ENCODE assay signal across 18 cellular contexts in the genomic region with DNA sequence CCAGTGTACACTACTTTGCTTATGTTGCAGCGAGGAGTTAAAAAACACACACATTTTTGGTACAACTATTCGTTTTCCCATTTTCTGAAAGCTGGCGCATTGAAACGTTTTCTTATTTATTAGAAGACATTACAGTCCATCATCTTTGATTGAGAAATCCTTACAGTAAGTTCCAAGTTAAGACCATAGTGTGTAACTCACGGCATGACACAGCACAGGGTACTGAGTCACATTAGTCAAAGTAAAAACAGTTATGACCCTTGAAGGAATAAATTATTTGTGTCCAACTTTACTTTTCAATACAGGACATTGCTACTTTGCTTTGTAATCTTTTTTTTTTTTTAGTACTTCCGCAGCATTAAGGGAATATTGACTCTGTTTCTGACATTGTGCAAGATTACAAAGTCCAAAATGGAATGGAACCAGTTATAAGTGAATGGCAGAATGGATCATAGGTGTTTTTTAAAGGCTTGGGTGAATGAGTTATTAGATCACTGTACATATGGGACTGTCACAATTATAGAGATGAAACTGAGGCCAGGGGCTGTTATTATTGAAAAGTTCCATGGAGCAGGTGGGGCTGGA. TPM values are rescaled to one million over a fixed set of nuclear protein-coding genes. Genes with fewer than 3 reads are reported as not detected.
A peak's percentile ranks its signal among the peaks of the same experiment; 100 is the strongest.
DNase-seq lines count a peak whose midpoint lies in the region; ATAC-seq, FAIRE-seq and TF ChIP-seq lines count a peak whose summit lies in the region.
"Had no signal": no experiment of that assay in that cellular context is flagged by ENCODE, and none has a peak within 500 bp of the region (broad histone marks: within the 10 kb centered on the region; RNA-seq: fewer than 3 reads in every experiment).

No MANE protein-coding gene starts in this region.

- H3K36me3 ChIP-seq in colonic mucosa (no peaks in the 10 kb centered on the region), small intestine (ENCODE audit: control insufficient read depth in 2 of 2, insufficient read depth in 2 of 2, low read length in 2 of 2) (no peaks in the 10 kb centered on the region)

- ATAC-seq in activated T-cell treated with anti-CD3 and anti-CD28 coated beads, Interleukin-2, amount 50 U/mL, for 4 hours = no peak
- peak; percentile 78 for ATAC-seq in left colon

- FAIRE-seq in small intestine (lab: Jason Lieb, UNC) = no peak
- FAIRE-seq: GM18507 had no signal

- H3K4me3 Mint-ChIP-seq in activated T-cell treated with anti-CD3 and anti-CD28 coated beads, Interleukin-2, amount 50 U/mL, for 24 hours = no peak overlapping the region
- H3K4me3 Mint-ChIP-seq in activated T-cell treated with anti-CD3 and anti-CD28 coated beads, Interleukin-2, amount 50 U/mL, for 4 hours = no peak overlapping the region
- H3K4me3 Mint-ChIP-seq: H9 had no signal

- H3K9ac ChIP-seq in colonic mucosa (ENCODE audit: low read depth in 2 of 2, low read length in 2 of 2) = no peak overlapping the region

- H3K27me3 ChIP-seq in colonic mucosa (no peaks in the 10 kb centered on the region), small intestine (ENCODE audit: control insufficient read depth in 2 of 2, insufficient read depth in 2 of 2, low read length in 2 of 2) (no peaks in the 10 kb centered on the region)

- intact Hi-C loops in colonic mucosa (cut with DNase I) = no loop called here
- intact Hi-C loops in left colon (cut with DNase I, micrococcal nuclease) = no loop called here

- peak overlapping the region; percentile 26 for H3K27ac Mint-ChIP-seq in activated T-cell treated with anti-CD3 and anti-CD28 coated beads, Interleukin-2, amount 50 U/mL, for 24 hours
- H3K27ac Mint-ChIP-seq: H9 had no signal

- H3K27me3 Mint-ChIP-seq in activated T-cell treated with anti-CD3 and anti-CD28 coated beads, Interleukin-2, amount 50 U/mL, for 24 hours = peaks cover 3% of the 10 kb centered on the region
- H3K27me3 Mint-ChIP-seq in activated T-cell treated with anti-CD3 and anti-CD28 coated beads, Interleukin-2, amount 50 U/mL, for 4 hours (ENCODE audit: low read depth) = no peaks in the 10 kb centered on the region

- no peak overlapping the region for H3K4me3 ChIP-seq in colonic mucosa
- H3K4me3 ChIP-seq in small intestine (ENCODE audit: low read depth in 1 of 2, low read length in 2 of 2) = no peak overlapping the region

- 53 to 66% (median 58%) methylated on average over 6 of the region's 6 CpGs for WGBS in small intestine, 3 donors

- H3K4me1 ChIP-seq in colonic mucosa (peaks cover 4% of the 10 kb centered on the region), small intestine (ENCODE audit: control insufficient read depth in 2 of 2, insufficient read depth in 1 of 2, low read depth in 1 of 2, low read length in 1 of 2) (peaks cover 13 to 14% of the 10 kb centered on the region in 2 donors)

- no peak for DNase-seq in activated T-cell treated with anti-CD3 and anti-CD28 coated beads, Interleukin-2, amount 50 U/mL, for 24 hours
- DNase-seq in activated T-cell treated with anti-CD3 and anti-CD28 coated beads, Interleukin-2, amount 50 U/mL, for 4 hours = no peak
- DNase-seq in colonic mucosa = no peak
- DNase-seq in left colon = no peak
- peak; percentile 89 for DNase-seq in small intestine
- DNase-seq in nucleus accumbens (lab: John Stamatoyannopoulos, UW) = no peak
- DNase-seq in NCI-H524 treated with DMSO at 0.1 percent for 48 hours (lab: John Stamatoyannopoulos, UW) = no peak
- DNase-seq in SKM-1 treated with dmso at 0.1 percent for 144 hours (lab: John Stamatoyannopoulos, UW; ENCODE audit: unreplicated experiment) = no peak
- DNase-seq: DMS53, H9, NCI-H1417, NCI-H1930, NCI-H2171 treated with DMSO at 0.1 percent for 48 hours, NCI-H82, SHP77 had no signal

- H3K27ac ChIP-seq in colonic mucosa = peak overlapping the region; percentile 15
- H3K27ac ChIP-seq in small intestine (ENCODE audit: low read depth in 1 of 2, low read length in 1 of 2) = peak overlapping the region; percentile 20 to 24
- H3K27ac ChIP-seq: 22Rv1, C4-2B had no signal

- no peak for TF ChIP-seq CTCF in colonic mucosa (IDR thresholded peaks at IDR 0.05)

- no peaks in the 10 kb centered on the region for H3K9me3 Mint-ChIP-seq in activated T-cell treated with anti-CD3 and anti-CD28 coated beads, Interleukin-2, amount 50 U/mL, for 24 hours
- H3K9me3 Mint-ChIP-seq in activated T-cell treated with anti-CD3 and anti-CD28 coated beads, Interleukin-2, amount 50 U/mL, for 4 hours = no peaks in the 10 kb centered on the region
- H3K9me3 Mint-ChIP-seq: H9 had no signal

- H3K4me1 Mint-ChIP-seq in activated T-cell treated with anti-CD3 and anti-CD28 coated beads, Interleukin-2, amount 50 U/mL, for 24 hours (ENCODE audit: low read depth) = peaks cover 8% of the 10 kb centered on the region
- H3K4me1 Mint-ChIP-seq in activated T-cell treated with anti-CD3 and anti-CD28 coated beads, Interleukin-2, amount 50 U/mL, for 4 hours (ENCODE audit: low read depth) = peaks cover 3% of the 10 kb centered on the region

- no peaks in the 10 kb centered on the region for H3K36me3 Mint-ChIP-seq in activated T-cell treated with anti-CD3 and anti-CD28 coated beads, Interleukin-2, amount 50 U/mL, for 24 hours (ENCODE audit: low read depth)
- H3K36me3 Mint-ChIP-seq in activated T-cell treated with anti-CD3 and anti-CD28 coated beads, Interleukin-2, amount 50 U/mL, for 4 hours (ENCODE audit: insufficient read depth) = no peaks in the 10 kb centered on the region

- no peaks in the 10 kb centered on the region for H3K9me3 ChIP-seq in colonic mucosa
- H3K9me3 ChIP-seq in small intestine (ENCODE audit: control insufficient read depth, low read depth) = no peaks in the 10 kb centered on the region

RNA-seq across cellular contexts. Expression of gene PTGFRN, which starts 11.7 kb away (rescaled TPM):
- 10 to 100 TPM in 2 of 3 donors, 1 to 10 TPM in 1; 10.0 to 17.0 (median 15.5) TPM for total RNA-seq in activated T-cell treated with anti-CD3 and anti-CD28 coated beads, Interleukin-2, amount 50 U/mL, for 4 hours
- 10 to 100 TPM; 94.9 TPM for total RNA-seq in colonic mucosa
- 10 to 100 TPM; 97.2 to 98.6 TPM for total RNA-seq in left colon
- 10 to 100 TPM; 12.7 to 26.9 (median 16.8) TPM for polyA plus RNA-seq in small intestine

Comparison
In these comparisons a context has a peak if more than half of its experiments do, and no peak if none do; other contexts are left out.
1. RNA of gene PTGFRN, which starts 11.7 kb away (total RNA-seq): 97.2 to 98.6 TPM in left colon and 94.9 TPM in colonic mucosa; 10.0 to 17.0 TPM in activated T-cell treated with anti-CD3 and anti-CD28 coated beads, Interleukin-2, amount 50 U/mL, for 4 hours; every median in the first group is over 4 times any median in the second.